Comparison of ENCODE assay signal across 1 cellular context in genomic region chr19:12825259-12826131, GRCh38.
TF ChIP-seq lines count a peak whose summit lies in the region.

No MANE protein-coding gene starts in this region.

TF ChIP-seq in HepG2, 621 proteins besides CTCF, POLR2A, EP300 and RAD21 (continued from another document and continues in another):
- no peak for TF ChIP-seq ZXDC (CRISPR knock-in tag; IDR thresholded peaks at IDR 0.05)
- TF ChIP-seq KDM3A (CRISPR knock-in tag; IDR thresholded peaks at IDR 0.05; ENCODE audit: low read depth): 0 out of 2 replicates have a peak, but pooled peaks have one; percentile 41
- TF ChIP-seq KDM1A (CRISPR knock-in tag; IDR thresholded peaks at IDR 0.05): no peak
- no peak for TF ChIP-seq EEA1 (CRISPR knock-in tag; IDR thresholded peaks at IDR 0.05; ENCODE audit: borderline replicate concordance)
- TF ChIP-seq HNRNPK (IDR thresholded peaks at IDR 0.05; ENCODE audit: low read depth, low read length, poor library complexity, severe bottlenecking): peak; percentile 50
- TF ChIP-seq ZNF746 (CRISPR knock-in tag; IDR thresholded peaks at IDR 0.05): 0 out of 2 replicates have a peak, but pooled peaks have one; percentile 23
- TF ChIP-seq ZC3H4 (CRISPR knock-in tag; IDR thresholded peaks at IDR 0.05; ENCODE audit: borderline replicate concordance): no peak
- TF ChIP-seq PATZ1 (CRISPR knock-in tag; IDR thresholded peaks at IDR 0.05): peak; percentile 87
- TF ChIP-seq ZNF276 (CRISPR knock-in tag; IDR thresholded peaks at IDR 0.05; ENCODE audit: low read depth): no peak
- TF ChIP-seq DNMT1 (CRISPR knock-in tag; IDR thresholded peaks at IDR 0.05): no peak
- 0 out of 2 replicates have a peak, but pooled peaks have one; percentile 20 for TF ChIP-seq FOXA3 (CRISPR knock-in tag; IDR thresholded peaks at IDR 0.05)
- no peak for TF ChIP-seq SALL1 (CRISPR knock-in tag; IDR thresholded peaks at IDR 0.05)
- TF ChIP-seq SP5 (CRISPR knock-in tag; IDR thresholded peaks at IDR 0.05; ENCODE audit: borderline replicate concordance, low read depth): 0 out of 2 replicates have a peak, but pooled peaks have one; percentile 29
- peak in 1 of 2 experiments; percentile 43; a peak in 1 of 4 replicates for TF ChIP-seq KLF16 (CRISPR knock-in tag; IDR thresholded peaks at IDR 0.05)
- TF ChIP-seq PHF5A (CRISPR knock-in tag; IDR thresholded peaks at IDR 0.05; ENCODE audit: low read depth, unreplicated experiment): no peak
- peak; percentile 46; the same call in 1 of the 2 replicates for TF ChIP-seq IKZF5 (CRISPR knock-in tag; IDR thresholded peaks at IDR 0.05)
- no peak for TF ChIP-seq PRDM4 (CRISPR knock-in tag; IDR thresholded peaks at IDR 0.05; ENCODE audit: borderline replicate concordance)
- 0 out of 2 replicates have a peak, but pooled peaks have one; percentile 13 for TF ChIP-seq FOXP4 (CRISPR knock-in tag; IDR thresholded peaks at IDR 0.05)
- TF ChIP-seq PCBP1 (IDR thresholded peaks at IDR 0.05; ENCODE audit: borderline replicate concordance, low read depth, low read length): peak; percentile 44; the same call in 1 of the 2 replicates
- peak; percentile 92 for TF ChIP-seq TFDP1 (CRISPR knock-in tag; IDR thresholded peaks at IDR 0.05; ENCODE audit: borderline replicate concordance)
- no peak for TF ChIP-seq PBX3 (CRISPR knock-in tag; IDR thresholded peaks at IDR 0.05; ENCODE audit: borderline replicate concordance)
- TF ChIP-seq MYC (CRISPR knock-in tag; IDR thresholded peaks at IDR 0.05; ENCODE audit: borderline replicate concordance): peak; percentile 30; the same call in 1 of the 2 replicates
- no peak for TF ChIP-seq ZNF17 (CRISPR knock-in tag; IDR thresholded peaks at IDR 0.05)
- TF ChIP-seq THAP9 (CRISPR knock-in tag; IDR thresholded peaks at IDR 0.05; ENCODE audit: borderline replicate concordance): 0 out of 2 replicates have a peak, but pooled peaks have one; percentile 41
- TF ChIP-seq IRF2 (CRISPR knock-in tag; IDR thresholded peaks at IDR 0.05): peak; percentile 62; the same call in 1 of the 2 replicates
- TF ChIP-seq ZNF768 (CRISPR knock-in tag; IDR thresholded peaks at IDR 0.05): peak; percentile 28; the same call in 1 of the 2 replicates
- TF ChIP-seq GPN1 (CRISPR knock-in tag; IDR thresholded peaks at IDR 0.05; ENCODE audit: borderline replicate concordance): 0 out of 2 replicates have a peak, but pooled peaks have one; percentile 41
- no peak for TF ChIP-seq KAT7 (CRISPR knock-in tag; IDR thresholded peaks at IDR 0.05; ENCODE audit: borderline replicate concordance)
- 0 out of 2 replicates have a peak, but pooled peaks have one; percentile 46 for TF ChIP-seq ZNF205 (CRISPR knock-in tag; IDR thresholded peaks at IDR 0.05)
- TF ChIP-seq ZNF687 (CRISPR knock-in tag; IDR thresholded peaks at IDR 0.05): peak; percentile 76
